ENCODE assay signal across 8 cellular contexts in the genomic region with DNA sequence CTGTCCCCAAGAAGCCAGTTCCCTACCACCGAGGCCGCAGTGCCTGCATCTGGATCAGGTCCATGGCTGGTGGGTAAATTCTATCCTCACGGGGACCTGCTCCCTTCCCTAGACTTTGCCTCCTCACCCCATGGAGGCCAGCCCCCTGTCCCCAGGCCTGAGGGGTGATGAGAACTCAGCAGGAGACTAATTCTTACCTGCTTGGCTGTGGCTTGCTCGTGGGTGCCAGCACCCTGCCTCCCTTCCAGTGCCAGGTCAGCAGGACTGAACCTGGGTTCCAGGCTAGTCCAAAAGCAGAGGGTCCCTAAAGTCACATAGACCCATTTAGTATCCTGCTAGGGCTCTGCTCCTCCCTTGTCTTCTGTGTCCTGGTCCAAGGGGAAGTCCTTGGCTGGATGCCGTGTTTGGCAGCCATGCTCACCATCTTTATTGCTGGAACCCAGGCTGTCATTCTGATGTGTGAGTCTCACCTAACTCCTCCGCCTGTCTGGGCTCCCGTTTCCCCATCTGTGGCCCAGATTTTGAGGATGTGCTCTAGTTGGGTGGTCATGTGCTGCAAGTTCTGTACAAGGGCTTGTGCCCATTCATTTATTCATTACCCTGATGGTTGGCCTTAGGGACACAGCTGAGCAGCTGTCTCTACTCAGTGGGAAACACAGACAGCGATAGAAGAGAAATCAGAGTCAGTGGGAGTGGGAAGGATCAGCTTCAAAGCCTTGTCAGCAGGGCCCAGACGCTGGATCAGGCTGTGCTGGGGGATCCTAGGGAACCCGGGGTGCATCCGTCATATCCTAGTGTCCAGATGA. TPM values are rescaled to one million over a fixed set of nuclear protein-coding genes. Genes with fewer than 3 reads are reported as not detected.
A peak's percentile ranks its signal among the peaks of the same experiment; 100 is the strongest.
DNase-seq lines count a peak whose midpoint lies in the region; ATAC-seq and TF ChIP-seq lines count a peak whose summit lies in the region.

No MANE protein-coding gene starts in this region.

- peaks cover 0 to 3% of the 10 kb centered on the region in 2 donors for H3K27me3 Mint-ChIP-seq in stimulated activated naive B cell treated with anti-CD40 and anti-IgM and Interleukin-4, amounts not matched to agents 10 μg/mL and 1 μg/mL and 100 μg/mL, for 72 hours

- H3K4me3 ChIP-seq in breast epithelium: peak overlapping the region; percentile 81 to 87 (median 85)

- DNase-seq in GM03348 (ENCODE audit: low spot score) (peak; percentile 70), M059J (ENCODE audit: low read depth) (peak; percentile 30), breast epithelium (ENCODE audit: low spot score in 2 of 2) (no peak), left lobe of liver (ENCODE audit: low spot score) (peak; percentile 52), NCI-H1436 (lab: John Stamatoyannopoulos, UW) (no peak), NCI-H2081 (lab: John Stamatoyannopoulos, UW) (no peak)
- peak; percentile 18 for DNase-seq in stimulated activated naive B cell treated with anti-CD40 and anti-IgM and Interleukin-4, amounts not matched to agents 10 μg/mL and 1 μg/mL and 100 μg/mL, for 72 hours
- DNase-seq in stimulated activated CD4-positive, alpha-beta T cell treated with anti-CD3 and anti-CD28 coated beads, Interleukin-2, amount 100 ng/mL, for 48 hours: no peak

- H3K9me3 Mint-ChIP-seq in stimulated activated naive B cell treated with anti-CD40 and anti-IgM and Interleukin-4, amounts not matched to agents 10 μg/mL and 1 μg/mL and 100 μg/mL, for 72 hours: no peaks in the 10 kb centered on the region

- peaks cover 18 to 20% of the 10 kb centered on the region in 2 donors for H3K4me1 Mint-ChIP-seq in stimulated activated naive B cell treated with anti-CD40 and anti-IgM and Interleukin-4, amounts not matched to agents 10 μg/mL and 1 μg/mL and 100 μg/mL, for 72 hours

- H3K27ac Mint-ChIP-seq in stimulated activated naive B cell treated with anti-CD40 and anti-IgM and Interleukin-4, amounts not matched to agents 10 μg/mL and 1 μg/mL and 100 μg/mL, for 72 hours: peak overlapping the region; percentile 91

- H3K27me3 ChIP-seq in breast epithelium: no peaks in the 10 kb centered on the region

- TF ChIP-seq CTCF in breast epithelium (IDR thresholded peaks at IDR 0.05): no peak

- H3K9me3 ChIP-seq in breast epithelium: no peaks in the 10 kb centered on the region

- no peaks in the 10 kb centered on the region for H3K4me1 ChIP-seq in breast epithelium

- ATAC-seq in left lobe of liver: peak; percentile 16
- peak; percentile 11 to 18 for ATAC-seq in stimulated activated naive B cell treated with anti-CD40 and anti-IgM and Interleukin-4, amounts not matched to agents 10 μg/mL and 1 μg/mL and 100 μg/mL, for 72 hours (replicated peaks)

- H3K36me3 ChIP-seq in breast epithelium: no peaks in the 10 kb centered on the region

- peaks cover 11 to 16% of the 10 kb centered on the region in 2 donors for H3K36me3 Mint-ChIP-seq in stimulated activated naive B cell treated with anti-CD40 and anti-IgM and Interleukin-4, amounts not matched to agents 10 μg/mL and 1 μg/mL and 100 μg/mL, for 72 hours

- H3K27ac ChIP-seq in breast epithelium: peak overlapping the region; percentile 87 to 93

- intact Hi-C loops in breast epithelium (cut with DNase I; ENCODE audit: low total_unique reads): loop anchor here (10.0 kb wide), 1 partner anchor 175 kb away; the partner anchor contains the start of genes DDX54 and RITA1

- no peak for TF ChIP-seq POLR2A in breast epithelium (IDR thresholded peaks at IDR 0.05)

- peak overlapping the region; percentile 84 to 92 for H3K4me3 Mint-ChIP-seq in stimulated activated naive B cell treated with anti-CD40 and anti-IgM and Interleukin-4, amounts not matched to agents 10 μg/mL and 1 μg/mL and 100 μg/mL, for 72 hours

RNA-seq across cellular contexts. Expression of gene PLBD2, which starts 0.9 kb away (rescaled TPM):
- 14.3 and 22.8 TPM in 2 replicates for total RNA-seq in M059J (2014; rRNA removed; shearing (Covaris generic))
- 10 to 100 TPM; 15.4 to 59.8 (median 26.9) TPM for total RNA-seq in breast epithelium
- total RNA-seq in left lobe of liver: 23.3 TPM

RNA-seq across cellular contexts. Expression of gene SLC8B1, which starts 24.4 kb away (rescaled TPM):
- total RNA-seq in M059J (2014; rRNA removed; shearing (Covaris generic)): 8.0 and 12.8 TPM in 2 replicates
- total RNA-seq in breast epithelium (10 to 100 TPM; 32.6 to 36.1 (median 35.4) TPM), left lobe of liver (23.2 TPM)

RNA-seq across cellular contexts. Expression of gene SDS, which starts 44.4 kb away (rescaled TPM):
- 0.05 and 0.10 TPM in 2 replicates for total RNA-seq in M059J (2014; rRNA removed; shearing (Covaris generic))
- total RNA-seq in breast epithelium: 10 to 100 TPM in 1 of 3 donors, under 1 TPM in 2; 0.66 to 12.0 (median 0.80) TPM
- 680 TPM for total RNA-seq in left lobe of liver

Comparison
In these comparisons a context has a peak if more than half of its experiments do, and no peak if none do; other contexts are left out.
1. DNase-seq: peak in GM03348 (single experiment), M059J (single experiment), left lobe of liver (single experiment) and stimulated activated naive B cell treated with anti-CD40 and anti-IgM and Interleukin-4, amounts not matched to agents 10 μg/mL and 1 μg/mL and 100 μg/mL, for 72 hours (single experiment); none in breast epithelium (0 of 2), stimulated activated CD4-positive, alpha-beta T cell treated with anti-CD3 and anti-CD28 coated beads, Interleukin-2, amount 100 ng/mL, for 48 hours (0 of 2), NCI-H1436 (single experiment) and NCI-H2081 (0 of 2).
2. RNA of gene SDS, which starts 44.4 kb away (total RNA-seq): 680 TPM in left lobe of liver (single experiment); 0.66 to 12.0 TPM in breast epithelium and 0.05 to 0.10 TPM in M059J; every median in the first group is over 10 times any median in the second.